1 cellular context compared by ENCODE assay signal in the genomic region with DNA sequence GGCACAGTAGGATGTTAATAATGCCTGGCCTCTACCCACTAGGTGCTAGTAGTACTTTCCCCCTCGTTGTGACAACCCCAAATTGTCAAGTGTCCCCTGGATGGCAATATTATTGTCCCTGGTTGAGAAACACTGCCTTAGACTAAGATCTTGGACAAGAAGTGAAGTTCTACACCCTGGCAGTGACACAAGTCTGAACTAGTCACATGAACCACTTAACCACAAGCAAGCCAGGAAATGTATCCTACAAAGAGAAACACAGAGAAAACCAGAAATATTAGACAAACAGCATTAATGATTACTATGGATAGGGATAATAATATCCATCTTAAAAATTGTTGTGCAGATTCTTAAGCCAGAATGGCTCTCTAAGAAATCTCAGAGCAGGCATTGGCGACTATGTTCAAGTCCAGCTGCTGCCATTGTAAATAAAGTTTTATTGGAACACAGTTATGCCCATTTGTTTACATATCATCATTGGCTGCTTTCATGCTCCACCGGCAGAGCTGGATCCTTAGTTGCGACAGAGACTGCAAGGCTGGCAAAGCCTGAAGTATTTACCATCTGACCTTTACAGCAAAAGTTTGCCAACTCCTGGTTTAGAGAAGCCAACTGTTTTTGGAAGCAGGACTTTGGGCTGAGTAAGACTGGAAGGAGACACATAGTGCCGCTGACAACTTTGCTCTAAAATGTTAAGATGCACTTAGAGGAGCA.
TF ChIP-seq lines count a peak whose summit lies in the region.

No MANE protein-coding gene starts in this region.

TF ChIP-seq in GM12878, 131 proteins besides CTCF, POLR2A, EP300 and RAD21 (continued from another document):
- TF ChIP-seq, protein P1, sequence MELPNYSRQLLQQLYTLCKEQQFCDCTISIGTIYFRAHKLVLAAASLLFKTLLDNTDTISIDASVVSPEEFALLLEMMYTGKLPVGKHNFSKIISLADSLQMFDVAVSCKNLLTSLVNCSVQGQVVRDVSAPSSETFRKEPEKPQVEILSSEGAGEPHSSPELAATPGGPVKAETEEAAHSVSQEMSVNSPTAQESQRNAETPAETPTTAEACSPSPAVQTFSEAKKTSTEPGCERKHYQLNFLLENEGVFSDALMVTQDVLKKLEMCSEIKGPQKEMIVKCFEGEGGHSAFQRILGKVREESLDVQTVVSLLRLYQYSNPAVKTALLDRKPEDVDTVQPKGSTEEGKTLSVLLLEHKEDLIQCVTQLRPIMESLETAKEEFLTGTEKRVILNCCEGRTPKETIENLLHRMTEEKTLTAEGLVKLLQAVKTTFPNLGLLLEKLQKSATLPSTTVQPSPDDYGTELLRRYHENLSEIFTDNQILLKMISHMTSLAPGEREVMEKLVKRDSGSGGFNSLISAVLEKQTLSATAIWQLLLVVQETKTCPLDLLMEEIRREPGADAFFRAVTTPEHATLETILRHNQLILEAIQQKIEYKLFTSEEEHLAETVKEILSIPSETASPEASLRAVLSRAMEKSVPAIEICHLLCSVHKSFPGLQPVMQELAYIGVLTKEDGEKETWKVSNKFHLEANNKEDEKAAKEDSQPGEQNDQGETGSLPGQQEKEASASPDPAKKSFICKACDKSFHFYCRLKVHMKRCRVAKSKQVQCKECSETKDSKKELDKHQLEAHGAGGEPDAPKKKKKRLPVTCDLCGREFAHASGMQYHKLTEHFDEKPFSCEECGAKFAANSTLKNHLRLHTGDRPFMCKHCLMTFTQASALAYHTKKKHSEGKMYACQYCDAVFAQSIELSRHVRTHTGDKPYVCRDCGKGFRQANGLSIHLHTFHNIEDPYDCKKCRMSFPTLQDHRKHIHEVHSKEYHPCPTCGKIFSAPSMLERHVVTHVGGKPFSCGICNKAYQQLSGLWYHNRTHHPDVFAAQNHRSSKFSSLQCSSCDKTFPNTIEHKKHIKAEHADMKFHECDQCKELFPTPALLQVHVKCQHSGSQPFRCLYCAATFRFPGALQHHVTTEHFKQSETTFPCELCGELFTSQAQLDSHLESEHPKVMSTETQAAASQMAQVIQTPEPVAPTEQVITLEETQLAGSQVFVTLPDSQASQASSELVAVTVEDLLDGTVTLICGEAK (IDR thresholded peaks at IDR 0.05; ENCODE audit: borderline replicate concordance), result peak; percentile 90
